Comparison of ENCODE assay signal across 1 cellular context in genomic region chr5:140690941-140691924, GRCh38.
A peak's percentile ranks its signal among the peaks of the same experiment; 100 is the strongest.
TF ChIP-seq lines count a peak whose summit lies in the region.

Gene HARS1, minus strand, starts transcription at chr5:140691370. Its CDS starts 66 bp downstream, at chr5:140691304.
Gene HARS2, plus strand, starts transcription at chr5:140691455. Its CDS starts 194 bp downstream, at chr5:140691649.

TF ChIP-seq in HepG2, 621 proteins besides CTCF, POLR2A, EP300 and RAD21 (continued from another document and continues in another):
- TF ChIP-seq KLF15 (CRISPR knock-in tag; IDR thresholded peaks at IDR 0.05; ENCODE audit: borderline replicate concordance) = 0 out of 2 replicates have a peak, but pooled peaks have one; percentile 28
- no peak for TF ChIP-seq NR2F1 (CRISPR knock-in tag; IDR thresholded peaks at IDR 0.05)
- peak; percentile 84 for TF ChIP-seq ZFP90 (CRISPR knock-in tag; IDR thresholded peaks at IDR 0.05; ENCODE audit: borderline replicate concordance)
- no peak; the same call in 1 of the 2 replicates for TF ChIP-seq ZBTB25 (CRISPR knock-in tag; IDR thresholded peaks at IDR 0.05)
- TF ChIP-seq KDM6A (CRISPR knock-in tag; IDR thresholded peaks at IDR 0.05; ENCODE audit: low read depth) = no peak
- TF ChIP-seq AHR (CRISPR knock-in tag; IDR thresholded peaks at IDR 0.05) = peak; percentile 17; the same call in 1 of the 2 replicates
- no peak for TF ChIP-seq NBN (conservative IDR thresholded peaks at IDR 0.05)
- peak; percentile 82; the same call in 1 of the 2 replicates for TF ChIP-seq ZNF431 (CRISPR knock-in tag; IDR thresholded peaks at IDR 0.05; ENCODE audit: borderline replicate concordance, low read depth)
- peak; percentile 37; the same call in 1 of the 2 replicates for TF ChIP-seq PATZ1 (CRISPR knock-in tag; IDR thresholded peaks at IDR 0.05)
- 0 out of 2 replicates have a peak, but pooled peaks have one; percentile 79 for TF ChIP-seq ZNF816 (CRISPR knock-in tag; IDR thresholded peaks at IDR 0.05; ENCODE audit: borderline replicate concordance)
- peak; percentile 29 for TF ChIP-seq ZBTB26 (CRISPR knock-in tag; IDR thresholded peaks at IDR 0.05; ENCODE audit: borderline replicate concordance)
- no peak for TF ChIP-seq ZNF83 (CRISPR knock-in tag; IDR thresholded peaks at IDR 0.05; ENCODE audit: borderline replicate concordance)
- no peak for TF ChIP-seq FOXP1 (IDR thresholded peaks at IDR 0.05)
- TF ChIP-seq FOXP1 (CRISPR knock-in tag; IDR thresholded peaks at IDR 0.05) = no peak
- no peak for TF ChIP-seq ZNF704 (CRISPR knock-in tag; IDR thresholded peaks at IDR 0.05; ENCODE audit: borderline replicate concordance)
- TF ChIP-seq SMAD3 (CRISPR knock-in tag; IDR thresholded peaks at IDR 0.05) = 0 out of 2 replicates have a peak, but pooled peaks have one; percentile 67
- no peak for TF ChIP-seq ZNF337 (CRISPR knock-in tag; IDR thresholded peaks at IDR 0.05; ENCODE audit: borderline replicate concordance, low read depth)
- no peak for TF ChIP-seq NFRKB (IDR thresholded peaks at IDR 0.05)
- no peak; the same call in 1 of the 2 replicates for TF ChIP-seq KDM4B (CRISPR knock-in tag; IDR thresholded peaks at IDR 0.05)
- no peak for TF ChIP-seq TAF15 (IDR thresholded peaks at IDR 0.05; ENCODE audit: low read depth, low read length, poor library complexity, severe bottlenecking)
- TF ChIP-seq NFE2 (CRISPR knock-in tag; IDR thresholded peaks at IDR 0.05) = no peak
- TF ChIP-seq EHMT2 (IDR thresholded peaks at IDR 0.05; ENCODE audit: borderline replicate concordance, low read depth, low read length) = no peak
- peak; percentile 50 for TF ChIP-seq ZEB1 (IDR thresholded peaks at IDR 0.05; ENCODE audit: insufficient replicate concordance, low read depth)
- peak; percentile 63; the same call in 1 of the 2 replicates for TF ChIP-seq ZNF776 (CRISPR knock-in tag; IDR thresholded peaks at IDR 0.05)
- no peak for TF ChIP-seq ZNF570 (CRISPR knock-in tag; IDR thresholded peaks at IDR 0.05; ENCODE audit: borderline replicate concordance)
- peak; percentile 98 for TF ChIP-seq KAT8 (CRISPR knock-in tag; IDR thresholded peaks at IDR 0.05)
- TF ChIP-seq ZNF75D (CRISPR knock-in tag; IDR thresholded peaks at IDR 0.05; ENCODE audit: borderline replicate concordance) = no peak; the same call in 1 of the 2 replicates
- no peak for TF ChIP-seq ATM (IDR thresholded peaks at IDR 0.05; ENCODE audit: borderline replicate concordance)
- peak; percentile 48 for TF ChIP-seq SIN3B (IDR thresholded peaks at IDR 0.05; ENCODE audit: low read length)
- TF ChIP-seq JUN (CRISPR knock-in tag; IDR thresholded peaks at IDR 0.05) = 0 out of 2 replicates have a peak, but pooled peaks have one; percentile 23
- TF ChIP-seq ZSCAN22 (CRISPR knock-in tag; IDR thresholded peaks at IDR 0.05) = no peak
- TF ChIP-seq HNRNPK (IDR thresholded peaks at IDR 0.05; ENCODE audit: low read depth, low read length, poor library complexity, severe bottlenecking) = no peak
- no peak for TF ChIP-seq TMF1 (CRISPR knock-in tag; IDR thresholded peaks at IDR 0.05; ENCODE audit: low read depth)
- TF ChIP-seq ZFAT (CRISPR knock-in tag; conservative IDR thresholded peaks at IDR 0.05) = no peak
- TF ChIP-seq ZNF547 (CRISPR knock-in tag; IDR thresholded peaks at IDR 0.05) = no peak
- TF ChIP-seq E2F1 (CRISPR knock-in tag; IDR thresholded peaks at IDR 0.05) = no peak
- peak; percentile 96; the same call in 1 of the 2 replicates for TF ChIP-seq ZNF580 (CRISPR knock-in tag; IDR thresholded peaks at IDR 0.05; ENCODE audit: borderline replicate concordance, low read depth)
- TF ChIP-seq AFF4 (CRISPR knock-in tag; IDR thresholded peaks at IDR 0.05) = no peak
- TF ChIP-seq SALL1 (CRISPR knock-in tag; IDR thresholded peaks at IDR 0.05) = peak; percentile 90
- no peak for TF ChIP-seq TRIM22 (IDR thresholded peaks at IDR 0.05)
- TF ChIP-seq TCF7L2 (IDR thresholded peaks at IDR 0.05; ENCODE audit: low read depth, low read length) = no peak
- TF ChIP-seq GMEB1 (CRISPR knock-in tag; IDR thresholded peaks at IDR 0.05; ENCODE audit: borderline replicate concordance) = peak; percentile 67; the same call in 1 of the 2 replicates
- peak; percentile 89 for TF ChIP-seq SRSF1 (optimal IDR thresholded peaks at IDR 0.05; ENCODE audit: low read depth, low read length)
- no peak; the same call in 1 of the 2 replicates for TF ChIP-seq ZNF281 (CRISPR knock-in tag; IDR thresholded peaks at IDR 0.05; ENCODE audit: borderline replicate concordance)
- TF ChIP-seq AGO1 (IDR thresholded peaks at IDR 0.05; ENCODE audit: low read depth, low read length, poor library complexity, severe bottlenecking) = no peak
